In genomic region chr5:59678959-59679358, GRCh38 we compare ENCODE assay signal across 27 cellular contexts.
"Had no signal": no experiment of that assay in that cellular context is flagged by ENCODE, and none has a peak within 500 bp of the region (broad histone marks: within the 10 kb centered on the region; RNA-seq: fewer than 3 reads in every experiment).

No MANE protein-coding gene starts in this region.

- H3K9me3 ChIP-seq: esophagus squamous epithelium, heart right ventricle, lower lobe of right lung, prostate gland, right atrium auricular region, stomach, thyroid gland, vagina had no signal

- H3K27me3 ChIP-seq: esophagus squamous epithelium, heart right ventricle, neural progenitor cell, right atrium auricular region, stomach, thyroid gland, vagina had no signal

- H3K4me1 ChIP-seq: esophagus squamous epithelium, heart right ventricle, lower lobe of right lung, neural progenitor cell, prostate gland, right atrium auricular region, thyroid gland, vagina had no signal

- H3K9me3 Mint-ChIP-seq: effector memory CD8-positive, alpha-beta T cell; naive B cell; natural killer cell treated with Interleukin-12 subunit alpha and Interleukin-12 subunit beta and Interleukin-15 and Interleukin-18, amount 100 ng/mL, for 72 hours; neural progenitor cell; stimulated activated effector memory CD8-positive, alpha-beta T cell treated with anti-CD3 and anti-CD28 coated beads, Interleukin-12 subunit alpha, Interleukin-12 subunit beta, amount 100 ng/mL, for 72 hours had no signal

- H3K27me3 Mint-ChIP-seq: effector memory CD8-positive, alpha-beta T cell; naive B cell had no signal

- H3K4me3 ChIP-seq: esophagus squamous epithelium, heart right ventricle, lower lobe of right lung, neural progenitor cell, prostate gland, right atrium auricular region, stomach, thyroid gland, vagina had no signal

- FAIRE-seq: endometrium had no signal

- ATAC-seq: effector memory CD8-positive, alpha-beta T cell; heart right ventricle; left ventricle myocardium superior; lower lobe of right lung; natural killer cell treated with Interleukin-12 subunit alpha and Interleukin-12 subunit beta and Interleukin-15 and Interleukin-18, amount 100 ng/mL, for 72 hours; sciatic nerve; stimulated activated effector memory CD8-positive, alpha-beta T cell treated with anti-CD3 and anti-CD28 coated beads, Interleukin-12 subunit alpha, Interleukin-12 subunit beta, amount 100 ng/mL, for 72 hours had no signal

- H3K27ac Mint-ChIP-seq: effector memory CD8-positive, alpha-beta T cell; natural killer cell treated with Interleukin-12 subunit alpha and Interleukin-12 subunit beta and Interleukin-15 and Interleukin-18, amount 100 ng/mL, for 72 hours; neural progenitor cell; stimulated activated effector memory CD8-positive, alpha-beta T cell treated with anti-CD3 and anti-CD28 coated beads, Interleukin-12 subunit alpha, Interleukin-12 subunit beta, amount 100 ng/mL, for 72 hours had no signal

- H3K36me3 ChIP-seq: esophagus squamous epithelium, heart right ventricle, lower lobe of right lung, neural progenitor cell, prostate gland, right atrium auricular region, stomach, thyroid gland, vagina had no signal

- H3K4me3 Mint-ChIP-seq: effector memory CD8-positive, alpha-beta T cell; naive B cell; natural killer cell treated with Interleukin-12 subunit alpha and Interleukin-12 subunit beta and Interleukin-15 and Interleukin-18, amount 100 ng/mL, for 72 hours; neural progenitor cell; stimulated activated effector memory CD8-positive, alpha-beta T cell treated with anti-CD3 and anti-CD28 coated beads, Interleukin-12 subunit alpha, Interleukin-12 subunit beta, amount 100 ng/mL, for 72 hours had no signal

- DNase-seq: cortex of kidney; effector memory CD8-positive, alpha-beta T cell; erythroblast; esophagus squamous epithelium; foreskin melanocyte; glutamatergic neuron; heart right ventricle; hippocampal formation; islet precursor cell; kidney glomerular epithelial cell; left ventricle myocardium superior; lower lobe of right lung; naive B cell; stimulated activated CD4-positive, alpha-beta T cell treated with anti-CD3 and anti-CD28 coated beads, Interleukin-2, amount 100 ng/mL, for 24 hours; stimulated activated CD4-positive, alpha-beta T cell treated with anti-CD3 and anti-CD28 coated beads, Interleukin-4, amount 100 ng/mL, for 24 hours; stimulated activated naive CD4-positive, alpha-beta T cell treated with Interleukin-2 at 50 U/mL for 16 hours; stomach; thyroid gland; trophoblast cell had no signal

- H3K4me2 ChIP-seq: neural progenitor cell had no signal

- H3K27ac ChIP-seq: esophagus squamous epithelium, heart right ventricle, lower lobe of right lung, neural progenitor cell, prostate gland, right atrium auricular region, stomach, thyroid gland, vagina had no signal

- H3K36me3 Mint-ChIP-seq: naive B cell; natural killer cell treated with Interleukin-12 subunit alpha and Interleukin-12 subunit beta and Interleukin-15 and Interleukin-18, amount 100 ng/mL, for 72 hours; neural progenitor cell; stimulated activated effector memory CD8-positive, alpha-beta T cell treated with anti-CD3 and anti-CD28 coated beads, Interleukin-12 subunit alpha, Interleukin-12 subunit beta, amount 100 ng/mL, for 72 hours had no signal

- H3K4me1 Mint-ChIP-seq: naive B cell; neural progenitor cell; stimulated activated effector memory CD8-positive, alpha-beta T cell treated with anti-CD3 and anti-CD28 coated beads, Interleukin-12 subunit alpha, Interleukin-12 subunit beta, amount 100 ng/mL, for 72 hours had no signal
